ENCODE assay signal across 24 cellular contexts in genomic region chr19:49430172-49430677, GRCh38. TPM values are rescaled to one million over a fixed set of nuclear protein-coding genes. Genes with fewer than 3 reads are reported as not detected.
A peak's percentile ranks its signal among the peaks of the same experiment; 100 is the strongest.
DNase-seq lines count a peak whose midpoint lies in the region; ATAC-seq and TF ChIP-seq lines count a peak whose summit lies in the region.
"Had no signal": no experiment of that assay in that cellular context is flagged by ENCODE, and none has a peak within 500 bp of the region (broad histone marks: within the 10 kb centered on the region; RNA-seq: fewer than 3 reads in every experiment).

No MANE protein-coding gene starts in this region.

- DNase-seq in epidermal melanocyte (ENCODE audit: insufficient read length, low spot score) (peak; percentile 17), natural killer cell (no peak)
- DNase-seq: activated CD4-positive, CD25-positive, alpha-beta regulatory T cell; C1 segment of cervical spinal cord; DMS153; hippocampal formation; IMR-90; NCI-H446 treated with DMSO at 0.1 percent for 48 hours; PC-3; transverse colon had no signal

- H3K4me3 Mint-ChIP-seq in IgD-negative memory B cell (peak overlapping the region in 3 of 4 donors; percentile 23 to 71 (median 46)), natural killer cell (no peak overlapping the region)
- H3K4me3 Mint-ChIP-seq: activated T-cell treated with anti-CD3 and anti-CD28 coated beads, Interleukin-2, amount 50 U/mL, for 72 hours; natural killer cell treated with Interleukin-12 subunit alpha and Interleukin-12 subunit beta and Interleukin-15 and Interleukin-18, amount 100 ng/mL, for 72 hours; stimulated activated memory B cell treated with anti-CD40 and anti-IgM and Interleukin-4, amounts not matched to agents 10 μg/mL and 1 μg/mL and 100 μg/mL, for 72 hours had no signal

- no peak overlapping the region for H3K9ac ChIP-seq in BLaER1 treated with 17β-estradiol and CSF1 and Interleukin-3, amounts not matched to agents 10 nM and 100 nM

- peaks cover 4 to 27% (median 18%) of the 10 kb centered on the region in 11 experiments; a peak in 15 of 22 replicates for H3K9me3 ChIP-seq in BLaER1 treated with 17β-estradiol and CSF1 and Interleukin-3, amounts not matched to agents 10 nM and 100 nM (replicated peaks in 1 of 11)
- H3K9me3 ChIP-seq: ascending aorta, gastroesophageal sphincter, mucosa of descending colon, transverse colon had no signal

- peaks cover 100% of the 10 kb centered on the region in 11 experiments for H3K27me3 ChIP-seq in BLaER1 treated with 17β-estradiol and CSF1 and Interleukin-3, amounts not matched to agents 10 nM and 100 nM

- H3K4me1 Mint-ChIP-seq in IgD-negative memory B cell (peaks cover 22 to 42% (median 28%) of the 10 kb centered on the region in 3 donors), natural killer cell (peaks cover 37 to 49% of the 10 kb centered on the region in 2 donors)

- no peak for ATAC-seq in HG02588 (IDR thresholded peaks at IDR 0.05; ENCODE audit: unreplicated experiment)
- ATAC-seq in natural killer cell = no peak
- ATAC-seq: gastroesophageal sphincter; mucosa of descending colon; natural killer cell treated with Interleukin-12 subunit alpha and Interleukin-12 subunit beta and Interleukin-15 and Interleukin-18, amount 100 ng/mL, for 72 hours; PC-3; stimulated activated memory B cell treated with anti-CD40 and anti-IgM and Interleukin-4, amounts not matched to agents 10 μg/mL and 1 μg/mL and 100 μg/mL, for 72 hours had no signal

- peak overlapping the region in 6 of 11 experiments; percentile 9 to 16 (median 12); a peak in 5 of 22 replicates for H3K4me2 ChIP-seq in BLaER1 treated with 17β-estradiol and CSF1 and Interleukin-3, amounts not matched to agents 10 nM and 100 nM

- peak overlapping the region in 2 of 3 donors; percentile 0 to 79 for H3K27ac Mint-ChIP-seq in IgD-negative memory B cell
- no peak overlapping the region for H3K27ac Mint-ChIP-seq in natural killer cell
- H3K27ac Mint-ChIP-seq: activated T-cell treated with anti-CD3 and anti-CD28 coated beads, Interleukin-2, amount 50 U/mL, for 72 hours; natural killer cell treated with Interleukin-12 subunit alpha and Interleukin-12 subunit beta and Interleukin-15 and Interleukin-18, amount 100 ng/mL, for 72 hours; stimulated activated memory B cell treated with anti-CD40 and anti-IgM and Interleukin-4, amounts not matched to agents 10 μg/mL and 1 μg/mL and 100 μg/mL, for 72 hours had no signal

- H3K27ac ChIP-seq in BLaER1 treated with 17β-estradiol and CSF1 and Interleukin-3, amounts not matched to agents 10 nM and 100 nM = no peak overlapping the region
- H3K27ac ChIP-seq: ascending aorta, gastroesophageal sphincter, SK-N-MC, transverse colon had no signal

- H3K36me3 ChIP-seq in BLaER1 treated with 17β-estradiol and CSF1 and Interleukin-3, amounts not matched to agents 10 nM and 100 nM = no peaks in the 10 kb centered on the region
- H3K36me3 ChIP-seq: ascending aorta, gastroesophageal sphincter, transverse colon had no signal

- H4K20me1 ChIP-seq in BLaER1 treated with 17β-estradiol and CSF1 and Interleukin-3, amounts not matched to agents 10 nM and 100 nM = peaks cover 0 to 9% (median 0%) of the 10 kb centered on the region in 11 experiments; a peak in 4 of 22 replicates

- TF ChIP-seq CTCF in natural killer cell (IDR thresholded peaks at IDR 0.05) = no peak

- peaks cover 0 to under 1% (median 0%) of the 10 kb centered on the region in 3 donors for H3K9me3 Mint-ChIP-seq in IgD-negative memory B cell
- no peaks in the 10 kb centered on the region for H3K9me3 Mint-ChIP-seq in natural killer cell
- H3K9me3 Mint-ChIP-seq: activated T-cell treated with anti-CD3 and anti-CD28 coated beads, Interleukin-2, amount 50 U/mL, for 72 hours; natural killer cell treated with Interleukin-12 subunit alpha and Interleukin-12 subunit beta and Interleukin-15 and Interleukin-18, amount 100 ng/mL, for 72 hours; stimulated activated memory B cell treated with anti-CD40 and anti-IgM and Interleukin-4, amounts not matched to agents 10 μg/mL and 1 μg/mL and 100 μg/mL, for 72 hours had no signal

- peaks cover 19 to 54% (median 42%) of the 10 kb centered on the region in 10 experiments for H3K4me1 ChIP-seq in BLaER1 treated with 17β-estradiol and CSF1 and Interleukin-3, amounts not matched to agents 10 nM and 100 nM

- peaks cover 75% of the 10 kb centered on the region for H3K27me3 Mint-ChIP-seq in IgD-negative memory B cell
- H3K27me3 Mint-ChIP-seq in natural killer cell (ENCODE audit: low read depth in 2 of 2) = peaks cover 77 to 87% of the 10 kb centered on the region in 2 donors

- H3K36me3 Mint-ChIP-seq in IgD-negative memory B cell (no peaks in the 10 kb centered on the region), natural killer cell (no peaks in the 10 kb centered on the region)
- H3K36me3 Mint-ChIP-seq: stimulated activated memory B cell treated with anti-CD40 and anti-IgM and Interleukin-4, amounts not matched to agents 10 μg/mL and 1 μg/mL and 100 μg/mL, for 72 hours had no signal

- intact Hi-C loops in natural killer cell (cut with micrococcal nuclease) = no loop called here

- H3K4me3 ChIP-seq in BLaER1 treated with 17β-estradiol and CSF1 and Interleukin-3, amounts not matched to agents 10 nM and 100 nM = no peak overlapping the region
- H3K4me3 ChIP-seq: ascending aorta, gastroesophageal sphincter, mucosa of descending colon, SK-N-MC, transverse colon had no signal

RNA-seq across cellular contexts. Expression of gene GFY, which starts 5.0 kb away (rescaled TPM):
- not detected for polyA plus RNA-seq in IgD-negative memory B cell
- not detected for total RNA-seq in natural killer cell
- total RNA-seq: activated T-cell treated with anti-CD3 and anti-CD28 coated beads, Interleukin-2, amount 50 U/mL, for 72 hours; ascending aorta; gastroesophageal sphincter; IMR-90; lung microvascular endothelial cell; mucosa of descending colon; natural killer cell treated with Interleukin-12 subunit alpha and Interleukin-12 subunit beta and Interleukin-15 and Interleukin-18, amount 100 ng/mL, for 72 hours; osteocyte; PC-3; subcutaneous adipose tissue; T-helper 1 cell treated with Interleukin-12 subunit alpha and Interleukin-12 subunit beta and Interleukin-4 antibody, amounts not matched to agents 30 ng/mL and 1 ng/mL, for 36 hours; transverse colon had no signal
- polyA plus RNA-seq: IMR-90 had no signal

RNA-seq across cellular contexts. Expression of gene PTH2, which starts 7.0 kb away (rescaled TPM):
- polyA plus RNA-seq in IgD-negative memory B cell = not detected
- total RNA-seq in natural killer cell = not detected
- total RNA-seq: activated T-cell treated with anti-CD3 and anti-CD28 coated beads, Interleukin-2, amount 50 U/mL, for 72 hours; ascending aorta; gastroesophageal sphincter; IMR-90; lung microvascular endothelial cell; mucosa of descending colon; natural killer cell treated with Interleukin-12 subunit alpha and Interleukin-12 subunit beta and Interleukin-15 and Interleukin-18, amount 100 ng/mL, for 72 hours; osteocyte; PC-3; subcutaneous adipose tissue; T-helper 1 cell treated with Interleukin-12 subunit alpha and Interleukin-12 subunit beta and Interleukin-4 antibody, amounts not matched to agents 30 ng/mL and 1 ng/mL, for 36 hours; transverse colon had no signal
- polyA plus RNA-seq: IMR-90 had no signal

RNA-seq across cellular contexts. Expression of gene SLC17A7, which starts 11.1 kb away (rescaled TPM):
- not detected for polyA plus RNA-seq in IgD-negative memory B cell
- total RNA-seq in natural killer cell = not detected
- total RNA-seq: IMR-90; natural killer cell treated with Interleukin-12 subunit alpha and Interleukin-12 subunit beta and Interleukin-15 and Interleukin-18, amount 100 ng/mL, for 72 hours had no signal

RNA-seq across cellular contexts. Expression of gene PIH1D1, which starts 21.4 kb away (rescaled TPM):
- polyA plus RNA-seq in IgD-negative memory B cell = 98.8 TPM
- total RNA-seq in natural killer cell = 100 to 1,000 TPM; 112 to 149 (median 138) TPM

RNA-seq across cellular contexts. Expression of gene ALDH16A1, which starts 22.8 kb away (rescaled TPM):
- polyA plus RNA-seq in IgD-negative memory B cell = 67.5 TPM
- 10 to 100 TPM; 39.9 to 43.2 (median 41.4) TPM for total RNA-seq in natural killer cell
- total RNA-seq: PC-3 had no signal

Comparison
In these comparisons a context has a peak if more than half of its experiments do, and no peak if none do; other contexts are left out.
1. H3K27ac Mint-ChIP-seq: peak in IgD-negative memory B cell (2 of 3); none in natural killer cell (0 of 2).